ENCODE assay signal across 7 cellular contexts in the genomic region with DNA sequence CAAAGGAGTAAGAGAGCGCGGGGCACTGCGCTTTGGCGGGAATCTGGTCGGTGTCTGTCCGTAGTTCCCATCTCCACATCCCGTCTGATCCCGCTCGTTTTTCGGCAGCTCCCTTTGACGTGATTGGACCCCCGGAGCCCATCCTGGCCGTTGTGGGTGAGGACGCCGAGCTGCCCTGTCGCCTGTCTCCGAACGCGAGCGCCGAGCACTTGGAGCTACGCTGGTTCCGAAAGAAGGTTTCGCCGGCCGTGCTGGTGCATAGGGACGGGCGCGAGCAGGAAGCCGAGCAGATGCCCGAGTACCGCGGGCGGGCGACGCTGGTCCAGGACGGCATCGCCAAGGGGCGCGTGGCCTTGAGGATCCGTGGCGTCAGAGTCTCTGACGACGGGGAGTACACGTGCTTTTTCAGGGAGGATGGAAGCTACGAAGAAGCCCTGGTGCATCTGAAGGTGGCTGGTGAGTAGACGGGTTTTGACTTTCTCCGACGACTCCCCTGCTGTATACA. TPM values are rescaled to one million over a fixed set of nuclear protein-coding genes. Genes with fewer than 3 reads are reported as not detected.
DNase-seq lines count a peak whose midpoint lies in the region; ATAC-seq, FAIRE-seq and TF ChIP-seq lines count a peak whose summit lies in the region.

No MANE protein-coding gene starts in this region.

- TF ChIP-seq CTCF in neural crest cell (conservative IDR thresholded peaks at IDR 0.05), result no peak

- H3K27ac Mint-ChIP-seq in neural crest cell (ENCODE audit: unreplicated experiment), result no peak overlapping the region

- H3K27me3 Mint-ChIP-seq in neural crest cell (ENCODE audit: low read depth), result peaks cover 66% of the 10 kb centered on the region

- DNase-seq in activated CD8-positive, alpha-beta memory T cell treated with anti-CD3 and anti-CD28 coated beads for 24 hours, result peak; percentile 74
- DNase-seq in neural crest cell (ENCODE audit: low read depth, low spot score) (peak; percentile 12), H54 (ENCODE audit: insufficient read length, low spot score) (no peak), urothelium cell line (ENCODE audit: low spot score) (no peak)

- H3K4me3 Mint-ChIP-seq in neural crest cell, result peak overlapping the region; percentile 15

- H3K36me3 ChIP-seq in HUES64 (ENCODE audit: insufficient read depth, low read length) (no peaks in the 10 kb centered on the region), urinary bladder (ENCODE audit: insufficient read depth) (no peaks in the 10 kb centered on the region)

- no peaks in the 10 kb centered on the region for H3K9me3 Mint-ChIP-seq in neural crest cell

- H3K27ac ChIP-seq in HUES64 (ENCODE audit: low read depth, low read length) (no peak overlapping the region), urinary bladder (ENCODE audit: low read depth) (no peak overlapping the region)

- H3K36me3 Mint-ChIP-seq in neural crest cell (ENCODE audit: low read depth), result peaks cover 2% of the 10 kb centered on the region

- FAIRE-seq in H54 (lab: Jason Lieb, UNC), result no peak
- FAIRE-seq in urothelium cell line (lab: Jason Lieb, UNC), result no peak

- H3K27me3 ChIP-seq in HUES64 (ENCODE audit: insufficient read depth, low read length), result peaks cover 48% of the 10 kb centered on the region

- no peak overlapping the region for H3K9ac ChIP-seq in HUES64 (ENCODE audit: low read depth, low read length)

- peak; percentile 28 for ATAC-seq in esophagus mucosa

- peaks cover 11% of the 10 kb centered on the region for H3K4me1 Mint-ChIP-seq in neural crest cell

- H3K4me1 ChIP-seq in HUES64 (ENCODE audit: insufficient read depth, low read length), result 0 out of 2 replicates have a peak, but pooled peaks cover 3% of the 10 kb centered on the region
- H3K4me1 ChIP-seq in urinary bladder (ENCODE audit: insufficient read depth), result no peaks in the 10 kb centered on the region

- no peaks in the 10 kb centered on the region for H3K9me3 ChIP-seq in HUES64 (ENCODE audit: insufficient read depth, low read depth, low read length)

- H3K4me3 ChIP-seq in HUES64 (ENCODE audit: low read length) (peak overlapping the region; percentile 53), urinary bladder (ENCODE audit: low read depth, low read length) (peak overlapping the region; percentile 11)

- no peak for TF ChIP-seq POLR2A in H54 (IDR thresholded peaks at IDR 0.05; ENCODE audit: low read depth, low read length)

- WGBS in HUES64, result 4% methylated on average over 49 of the region's 49 CpGs
- WGBS in urinary bladder, result 6% methylated on average over 49 of the region's 49 CpGs

RNA-seq across cellular contexts. Expression of a gene that starts 1.4 kb away (rescaled TPM):
- 0.15 TPM for polyA plus RNA-seq in HUES64 (2013, experiment 1 of 2)
- 0.25 TPM for polyA plus RNA-seq in HUES64 (2013, experiment 2 of 2)
- total RNA-seq in esophagus mucosa (not detected), neural crest cell (not detected in 2 replicates), urinary bladder (0.16 TPM)
- not detected for polyA plus RNA-seq in urinary bladder

RNA-seq across cellular contexts. Expression of a gene that starts 36.6 kb away (rescaled TPM):
- polyA plus RNA-seq in HUES64 (2013, experiment 1 of 2), result 38.3 TPM
- polyA plus RNA-seq in HUES64 (2013, experiment 2 of 2), result 55.0 TPM
- total RNA-seq in esophagus mucosa (29.9 TPM), neural crest cell (49.7 and 50.1 TPM in 2 replicates), urinary bladder (71.5 TPM)
- polyA plus RNA-seq in urinary bladder, result 90.7 TPM

RNA-seq across cellular contexts. Expression of a gene that starts 43.8 kb away (rescaled TPM):
- polyA plus RNA-seq in HUES64 (2013, experiment 1 of 2), result 6.9 TPM
- polyA plus RNA-seq in HUES64 (2013, experiment 2 of 2), result 6.1 TPM
- total RNA-seq in esophagus mucosa, result 8.1 TPM
- total RNA-seq in neural crest cell, result 25.2 and 25.8 TPM in 2 replicates
- total RNA-seq in urinary bladder, result 15.8 TPM
- polyA plus RNA-seq in urinary bladder, result 38.0 TPM

Comparison
In these comparisons a context has a peak if more than half of its experiments do, and no peak if none do; other contexts are left out.
1. DNase-seq: peak in activated CD8-positive, alpha-beta memory T cell treated with anti-CD3 and anti-CD28 coated beads for 24 hours (single experiment) and neural crest cell (single experiment); none in H54 (single experiment) and urothelium cell line (single experiment).